8 cellular contexts compared by ENCODE assay signal in genomic region chr14:73713206-73713803, GRCh38. TPM values are rescaled to one million over a fixed set of nuclear protein-coding genes. Genes with fewer than 3 reads are reported as not detected.
A peak's percentile ranks its signal among the peaks of the same experiment; 100 is the strongest.
DNase-seq lines count a peak whose midpoint lies in the region; ATAC-seq and TF ChIP-seq lines count a peak whose summit lies in the region.

No MANE protein-coding gene starts in this region.

- no peaks in the 10 kb centered on the region for H3K9me3 Mint-ChIP-seq in osteocyte (ENCODE audit: unreplicated experiment)

- H3K4me3 ChIP-seq in OCI-LY7 (ENCODE audit: low read depth, low read length, poor library complexity, severe bottlenecking) (peak overlapping the region; percentile 71), epithelial cell of esophagus (ENCODE audit: low read length) (peak overlapping the region; percentile 75)

- peaks cover 27% of the 10 kb centered on the region for H3K4me1 ChIP-seq in OCI-LY7 (ENCODE audit: insufficient read depth, low read length, poor library complexity, severe bottlenecking)

- peaks cover 33% of the 10 kb centered on the region for H3K36me3 ChIP-seq in OCI-LY7 (ENCODE audit: insufficient read depth, low read length)

- H4K20me1 ChIP-seq in OCI-LY7 (ENCODE audit: insufficient read depth, low read length) = no peaks in the 10 kb centered on the region

- peaks cover 22% of the 10 kb centered on the region for H3K36me3 Mint-ChIP-seq in osteocyte (ENCODE audit: unreplicated experiment)

- peaks cover 18% of the 10 kb centered on the region; the same call in 1 of the 2 replicates for H3K79me2 ChIP-seq in OCI-LY7 (ENCODE audit: insufficient read depth, low read depth, low read length)

- TF ChIP-seq CTCF in OCI-LY7 (conservative IDR thresholded peaks at IDR 0.05; ENCODE audit: low read length) (no peak), epithelial cell of esophagus (IDR thresholded peaks at IDR 0.05; ENCODE audit: insufficient read depth, low read depth, low read length, missing control alignments) (no peak), osteocyte (IDR thresholded peaks at IDR 0.05) (no peak)

- no peaks in the 10 kb centered on the region for H3K9me3 ChIP-seq in OCI-LY7 (ENCODE audit: low read length)

- DNase-seq in DMS53 (lab: John Stamatoyannopoulos, UW) = peak; percentile 34
- DNase-seq in DMS53 treated with DMSO at 0.1 percent for 48 hours (lab: John Stamatoyannopoulos, UW; ENCODE audit: unreplicated experiment) = no peak
- DNase-seq in OCI-LY7 (ENCODE audit: low spot score) = no peak
- no peak for DNase-seq in epithelial cell of esophagus (ENCODE audit: low read depth)
- DNase-seq in osteocyte (ENCODE audit: extremely low spot score, unreplicated experiment) = no peak
- DNase-seq in NK-92 (lab: John Stamatoyannopoulos, UW; ENCODE audit: unreplicated experiment) = no peak
- DNase-seq in NCI-H1092 treated with DMSO at 0.1 percent for 48 hours (lab: John Stamatoyannopoulos, UW) = no peak

- peak overlapping the region; percentile 97 for H3K27ac Mint-ChIP-seq in osteocyte (ENCODE audit: unreplicated experiment)

- POLR2A ChIA-PET in OCI-LY7 (lab: Charles Lee) = interaction anchor here (1.2 to 1.9 kb wide), 3 partner anchors 11 to 75 kb away, joined by 3 to 4 read pairs (median 4); no protein-coding TSS in a partner anchor

- peak overlapping the region; percentile 87 for H3K4me2 ChIP-seq in OCI-LY7 (ENCODE audit: low read length)

- H3K9me2 ChIP-seq in OCI-LY7 (ENCODE audit: insufficient read depth, low read length) = no peaks in the 10 kb centered on the region

- peak overlapping the region; percentile 58 for H3K27ac ChIP-seq in OCI-LY7 (ENCODE audit: low read depth, low read length, poor library complexity, severe bottlenecking)

- peak overlapping the region; percentile 90 for H3K4me3 Mint-ChIP-seq in osteocyte (ENCODE audit: unreplicated experiment)

- intact Hi-C loops in OCI-LY7 (cut with micrococcal nuclease; ENCODE audit: unreplicated experiment) = loop anchor here (2.0 to 10.0 kb wide), 3 partner anchors 69 to 321 kb away; partner anchors contain the start of gene DNAL1

- ATAC-seq in HG02973 (IDR thresholded peaks at IDR 0.05; ENCODE audit: unreplicated experiment) = no peak

- H3K4me1 Mint-ChIP-seq in osteocyte (ENCODE audit: unreplicated experiment) = peaks cover 54% of the 10 kb centered on the region

- BruUV-seq in OCI-LY7 (replicated peaks; lab: Mats Ljungman, UMichigan) = no TSS peak

- CTCF ChIA-PET in OCI-LY7 (lab: Charles Lee; ENCODE audit: unreplicated experiment) = interaction anchor here (0.9 to 1.5 kb wide), 3 partner anchors 16 to 30 kb away, joined by 3 to 4 read pairs (median 3); no protein-coding TSS in a partner anchor

- peak overlapping the region; percentile 64; the same call in 1 of the 2 replicates for H2AFZ ChIP-seq in OCI-LY7 (ENCODE audit: low read length)

- H3K27me3 Mint-ChIP-seq in osteocyte (ENCODE audit: unreplicated experiment) = no peaks in the 10 kb centered on the region

RNA-seq across cellular contexts. Expression of gene PNMA1, which starts 0.9 kb away (rescaled TPM):
- total RNA-seq in OCI-LY7 (2014; rRNA removed; shearing (Covaris generic)) = 5.8 and 6.0 TPM in 2 replicates
- total RNA-seq in OCI-LY7 (2022) = 14.5 and 14.6 TPM in 2 replicates
- total RNA-seq in osteocyte = 81.4 and 81.8 TPM in 2 replicates
